ENCODE assay signal across 1 cellular context in genomic region chr5:78717674-78718073, GRCh38.
TF ChIP-seq lines count a peak whose summit lies in the region.

No MANE protein-coding gene starts in this region.

TF ChIP-seq in SK-N-SH treated with all-trans-retinoic acid at 6 μM for 48 hours, 23 proteins besides CTCF, POLR2A, EP300 and RAD21 (continued from another document):
- TF ChIP-seq CREB5 (CRISPR knock-in tag; IDR thresholded peaks at IDR 0.05; ENCODE audit: low read depth) (no peak), ZC3H10 (CRISPR knock-in tag; IDR thresholded peaks at IDR 0.05) (no peak), PATZ1 (CRISPR knock-in tag; IDR thresholded peaks at IDR 0.05; ENCODE audit: borderline replicate concordance) (no peak), ARNTL (CRISPR knock-in tag; IDR thresholded peaks at IDR 0.05; ENCODE audit: borderline replicate concordance, low read depth) (no peak), ISL1 (CRISPR knock-in tag; IDR thresholded peaks at IDR 0.05) (no peak), RARB (CRISPR knock-in tag; IDR thresholded peaks at IDR 0.05) (no peak), TSHZ2 (CRISPR knock-in tag; IDR thresholded peaks at IDR 0.05) (no peak), POU6F1 (CRISPR knock-in tag; IDR thresholded peaks at IDR 0.05; ENCODE audit: borderline replicate concordance, low read depth) (no peak), SNAI2 (CRISPR knock-in tag; IDR thresholded peaks at IDR 0.05) (no peak)
